ENCODE assay signal across 18 cellular contexts in genomic region chr21:38376235-38376634, GRCh38.
A peak's percentile ranks its signal among the peaks of the same experiment; 100 is the strongest.
DNase-seq lines count a peak whose midpoint lies in the region; ATAC-seq and TF ChIP-seq lines count a peak whose summit lies in the region.
"Had no signal": no experiment of that assay in that cellular context is flagged by ENCODE, and none has a peak within 500 bp of the region (broad histone marks: within the 10 kb centered on the region; RNA-seq: fewer than 3 reads in every experiment).

No MANE protein-coding gene starts in this region.

- WGBS in lung, 2 donors: 19 to 53% methylated on average over 11 of the region's 11 CpGs
- 96% methylated on average over 11 of the region's 11 CpGs for WGBS in hepatocyte (ENCODE audit: low lambda C conversion rate, missing lambda C conversion rate)

- H3K4me1 ChIP-seq in lung (ENCODE audit: control insufficient read depth in 2 of 2, insufficient read depth in 2 of 2, low read length in 2 of 2) (peaks cover 0 to 8% of the 10 kb centered on the region in 2 donors), thoracic aorta (ENCODE audit: control insufficient read depth in 1 of 2, low read depth in 2 of 2) (peaks cover 9 to 50% of the 10 kb centered on the region in 2 donors), hepatocyte (ENCODE audit: insufficient read depth) (no peaks in the 10 kb centered on the region)
- H3K4me1 ChIP-seq: A549 had no signal

- H2AFZ ChIP-seq in hepatocyte: no peak overlapping the region

- H3K4me1 Mint-ChIP-seq in activated naive CD4-positive, alpha-beta T cell treated with anti-CD3 and anti-CD28 coated beads, Interleukin-2, amount 50 U/mL, for 24 hours: peaks cover 7% of the 10 kb centered on the region

- DNase-seq in activated naive CD4-positive, alpha-beta T cell treated with Interleukin-2 at 50 U/mL for 16 hours: no peak
- DNase-seq in dermis blood vessel endothelial cell: peak; percentile 78
- peak; percentile 45 for DNase-seq in lung (ENCODE audit: low spot score)
- no peak for DNase-seq in thoracic aorta (ENCODE audit: low spot score)
- DNase-seq in SK-N-DZ (ENCODE audit: low spot score): no peak
- DNase-seq in hepatocyte (ENCODE audit: low spot score): no peak
- no peak for DNase-seq in middle frontal gyrus (ENCODE audit: extremely low spot score, low spot score)
- DNase-seq: activated effector memory CD4-positive, alpha-beta T cell treated with Interleukin-2 at 50 U/mL for 16 hours; CD8-positive, alpha-beta T cell; mesendoderm; NCI-H2107; NCI-H69; ovary; PC-3 had no signal

- H3K27me3 ChIP-seq in lung (ENCODE audit: control insufficient read depth, insufficient read depth): no peaks in the 10 kb centered on the region
- no peaks in the 10 kb centered on the region for H3K27me3 ChIP-seq in thoracic aorta (replicated peaks; ENCODE audit: insufficient read depth)
- no peaks in the 10 kb centered on the region for H3K27me3 ChIP-seq in hepatocyte
- H3K27me3 ChIP-seq: ovary had no signal

- peak overlapping the region; percentile 27 for H3K4me3 Mint-ChIP-seq in activated naive CD4-positive, alpha-beta T cell treated with anti-CD3 and anti-CD28 coated beads, Interleukin-2, amount 50 U/mL, for 24 hours
- H3K4me3 Mint-ChIP-seq: CD8-positive, alpha-beta T cell had no signal

- no peak overlapping the region for H3K27ac Mint-ChIP-seq in activated naive CD4-positive, alpha-beta T cell treated with anti-CD3 and anti-CD28 coated beads, Interleukin-2, amount 50 U/mL, for 24 hours
- H3K27ac Mint-ChIP-seq: CD8-positive, alpha-beta T cell had no signal

- H3K4me3 ChIP-seq in lung (no peak overlapping the region), thoracic aorta (peak overlapping the region; percentile 15), hepatocyte (no peak overlapping the region)
- H3K4me3 ChIP-seq: A549, ovary had no signal

- TF ChIP-seq CTCF in lung (IDR thresholded peaks at IDR 0.05; ENCODE audit: control extremely low read depth, extremely low read depth) (no peak), thoracic aorta (IDR thresholded peaks at IDR 0.05) (no peak), hepatocyte (IDR thresholded peaks at IDR 0.05; ENCODE audit: poor library complexity) (no peak)

- H3K36me3 ChIP-seq in lung (ENCODE audit: control insufficient read depth in 2 of 2, insufficient read depth in 2 of 2, low read length in 2 of 2): no peaks in the 10 kb centered on the region
- H3K36me3 ChIP-seq in thoracic aorta: no peaks in the 10 kb centered on the region
- no peaks in the 10 kb centered on the region for H3K36me3 ChIP-seq in hepatocyte (replicated peaks; ENCODE audit: insufficient read depth, low read depth)
- H3K36me3 ChIP-seq: ovary had no signal

- H3K79me2 ChIP-seq in hepatocyte: no peaks in the 10 kb centered on the region

- no peaks in the 10 kb centered on the region for H3K9me2 ChIP-seq in hepatocyte (replicated peaks; ENCODE audit: insufficient read depth)

- peaks cover 13% of the 10 kb centered on the region for H3K27me3 Mint-ChIP-seq in activated naive CD4-positive, alpha-beta T cell treated with anti-CD3 and anti-CD28 coated beads, Interleukin-2, amount 50 U/mL, for 24 hours

- ATAC-seq in lung (ENCODE audit: insufficient read depth, low FRiP score) (peak; percentile 43), thoracic aorta (ENCODE audit: insufficient number of reproducible peaks, low FRiP score, low read depth) (no peak)
- ATAC-seq: A549; CD8-positive, alpha-beta T cell; PC-3; SK-N-SH treated with all-trans-retinoic acid at 6 μM for 48 hours had no signal

- no peaks in the 10 kb centered on the region for H4K20me1 ChIP-seq in hepatocyte (ENCODE audit: insufficient read depth, poor library complexity, severe bottlenecking)

- H3K27ac ChIP-seq in lung (ENCODE audit: low read depth in 1 of 2, low read length in 1 of 2): peak overlapping the region in 1 of 2 donors; percentile 40
- peak overlapping the region; percentile 56 to 83 for H3K27ac ChIP-seq in thoracic aorta
- no peak overlapping the region for H3K27ac ChIP-seq in hepatocyte
- H3K27ac ChIP-seq: A549, ovary, VCaP had no signal

- H3K4me2 ChIP-seq in hepatocyte: no peak overlapping the region
- H3K4me2 ChIP-seq: A549 had no signal

- H3K36me3 Mint-ChIP-seq in activated naive CD4-positive, alpha-beta T cell treated with anti-CD3 and anti-CD28 coated beads, Interleukin-2, amount 50 U/mL, for 24 hours: peaks cover 4% of the 10 kb centered on the region
- H3K36me3 Mint-ChIP-seq: CD8-positive, alpha-beta T cell had no signal

- peaks cover 0 to 4% of the 10 kb centered on the region in 2 donors for H3K9me3 ChIP-seq in lung (ENCODE audit: control insufficient read depth in 2 of 2, insufficient read depth in 1 of 2, low read length in 1 of 2)
- H3K9me3 ChIP-seq in thoracic aorta: no peaks in the 10 kb centered on the region
- no peaks in the 10 kb centered on the region for H3K9me3 ChIP-seq in hepatocyte (ENCODE audit: low read depth)
- H3K9me3 ChIP-seq: A549, ovary had no signal

- no peaks in the 10 kb centered on the region for H3K9me3 Mint-ChIP-seq in activated naive CD4-positive, alpha-beta T cell treated with anti-CD3 and anti-CD28 coated beads, Interleukin-2, amount 50 U/mL, for 24 hours

Comparison
In these comparisons a context has a peak if more than half of its experiments do, and no peak if none do; other contexts are left out.
1. DNase-seq: peak in dermis blood vessel endothelial cell (single experiment) and lung (single experiment); none in activated naive CD4-positive, alpha-beta T cell treated with Interleukin-2 at 50 U/mL for 16 hours (single experiment), thoracic aorta (single experiment), SK-N-DZ (single experiment), hepatocyte (single experiment) and middle frontal gyrus (single experiment).